11 cellular contexts compared by ENCODE assay signal in the genomic region with DNA sequence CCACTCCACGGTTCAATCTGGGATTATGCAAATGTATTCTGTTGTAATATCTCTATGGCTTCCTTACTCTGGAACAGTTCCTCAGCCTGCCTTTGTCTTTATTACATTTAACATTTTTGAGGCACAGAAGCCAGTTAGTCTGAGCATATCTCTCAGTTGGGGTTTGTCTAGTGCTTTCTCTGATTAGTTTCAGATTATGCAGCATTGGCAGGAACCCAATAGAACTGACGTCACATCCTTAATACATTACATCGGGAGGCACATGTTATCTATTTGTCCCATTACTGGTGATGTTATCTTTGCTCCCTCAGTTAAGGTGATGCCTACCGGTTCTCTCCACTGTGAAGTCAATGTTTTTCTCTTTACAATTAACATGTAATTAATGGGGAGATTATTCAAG.
DNase-seq lines count a peak whose midpoint lies in the region; ATAC-seq and TF ChIP-seq lines count a peak whose summit lies in the region.
"Had no signal": no experiment of that assay in that cellular context is flagged by ENCODE, and none has a peak within 500 bp of the region (broad histone marks: within the 10 kb centered on the region; RNA-seq: fewer than 3 reads in every experiment).

No MANE protein-coding gene starts in this region.

- H3K27me3 ChIP-seq in foreskin keratinocyte, result peaks cover 3% of the 10 kb centered on the region

- TF ChIP-seq CTCF in HEK293 (tag by site-specific recombination; IDR thresholded peaks at IDR 0.05) (no peak), cardiac fibroblast (IDR thresholded peaks at IDR 0.05; ENCODE audit: low read depth, low read length) (no peak), foreskin keratinocyte (conservative IDR thresholded peaks at IDR 0.05) (no peak)

- H3K27ac ChIP-seq in HEK293 (ENCODE audit: extremely low read depth, low read depth, low read length), result no peak overlapping the region
- H3K27ac ChIP-seq in foreskin keratinocyte, result no peak overlapping the region
- H3K27ac ChIP-seq: tibial artery had no signal

- CTCF ChIA-PET in HEK293 (lab: Yijun Ruan, JAX), result interaction anchor here (1.3 to 2.2 kb wide), 3 partner anchors 11 to 45 kb away, joined by 5 to 10 read pairs (median 7); no protein-coding TSS in a partner anchor

- no peak for ATAC-seq in GM21360 (IDR thresholded peaks at IDR 0.05; ENCODE audit: unreplicated experiment)
- no peak for ATAC-seq in GM21717 (IDR thresholded peaks at IDR 0.05; ENCODE audit: unreplicated experiment)
- no peak for ATAC-seq in foreskin keratinocyte

- H3K4me3 ChIP-seq in HEK293 (ENCODE audit: low read depth, low read length), result no peak overlapping the region
- H3K4me3 ChIP-seq in cardiac fibroblast (replicated peaks in 1 of 2; ENCODE audit: low read depth in 2 of 2, low read length in 2 of 2), result no peak overlapping the region
- H3K4me3 ChIP-seq: tibial artery had no signal

- POLR2A ChIA-PET in HEK293 (lab: Yijun Ruan, JAX), result no interaction called here

- DNase-seq in NCI-H69 (lab: John Stamatoyannopoulos, UW) (peak; percentile 24), cardiac fibroblast (ENCODE audit: low read depth in 2 of 2) (peak; percentile 32 to 42), myocyte (ENCODE audit: low read depth) (peak; percentile 24), foreskin keratinocyte (no peak)
- DNase-seq: amygdala; effector CD4-positive, alpha-beta T cell; stimulated activated CD4-positive, alpha-beta T cell treated with anti-CD3 and anti-CD28 coated beads, Interleukin-12 subunit alpha, Interleukin-12 subunit beta, amount 100 ng/mL, for 4 hours; tibial artery had no signal

- peaks cover 10% of the 10 kb centered on the region; the same call in 1 of the 2 replicates for H3K4me1 ChIP-seq in HEK293 (ENCODE audit: control insufficient read depth, insufficient read depth, low read length)
- no peaks in the 10 kb centered on the region for H3K4me1 ChIP-seq in foreskin keratinocyte
- H3K4me1 ChIP-seq: tibial artery had no signal

- no peaks in the 10 kb centered on the region for H3K36me3 ChIP-seq in HEK293 (ENCODE audit: control insufficient read depth in 2 of 2, insufficient read depth in 1 of 2, low read length in 2 of 2)
- H3K36me3 ChIP-seq: tibial artery had no signal

- no peaks in the 10 kb centered on the region for H3K9me3 ChIP-seq in HEK293 (ENCODE audit: control insufficient read depth, insufficient read depth, low read depth, low read length)
- H3K9me3 ChIP-seq: tibial artery had no signal

TF ChIP-seq in HEK293, 187 proteins besides CTCF, POLR2A, EP300 and RAD21:
- peak; percentile 83 for TF ChIP-seq ZBTB21 (tag by site-specific recombination; IDR thresholded peaks at IDR 0.05)
- TF ChIP-seq ZBTB8A (tag by site-specific recombination; IDR thresholded peaks at IDR 0.05), result no peak
- TF ChIP-seq ZNF629 (tag by site-specific recombination; IDR thresholded peaks at IDR 0.05), result peak; percentile 88
- TF ChIP-seq ZNF169 (tag by site-specific recombination; IDR thresholded peaks at IDR 0.05), result no peak
- no peak for TF ChIP-seq ZNF473 (tag by site-specific recombination; IDR thresholded peaks at IDR 0.05)
- TF ChIP-seq, protein P1, sequence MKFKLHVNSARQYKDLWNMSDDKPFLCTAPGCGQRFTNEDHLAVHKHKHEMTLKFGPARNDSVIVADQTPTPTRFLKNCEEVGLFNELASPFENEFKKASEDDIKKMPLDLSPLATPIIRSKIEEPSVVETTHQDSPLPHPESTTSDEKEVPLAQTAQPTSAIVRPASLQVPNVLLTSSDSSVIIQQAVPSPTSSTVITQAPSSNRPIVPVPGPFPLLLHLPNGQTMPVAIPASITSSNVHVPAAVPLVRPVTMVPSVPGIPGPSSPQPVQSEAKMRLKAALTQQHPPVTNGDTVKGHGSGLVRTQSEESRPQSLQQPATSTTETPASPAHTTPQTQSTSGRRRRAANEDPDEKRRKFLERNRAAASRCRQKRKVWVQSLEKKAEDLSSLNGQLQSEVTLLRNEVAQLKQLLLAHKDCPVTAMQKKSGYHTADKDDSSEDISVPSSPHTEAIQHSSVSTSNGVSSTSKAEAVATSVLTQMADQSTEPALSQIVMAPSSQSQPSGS (tag by site-specific recombination; IDR thresholded peaks at IDR 0.05; ENCODE audit: low read depth), result peak; percentile 90
- no peak for TF ChIP-seq ZNF843 (tag by site-specific recombination; IDR thresholded peaks at IDR 0.05)
- no peak for TF ChIP-seq ZNF138 (tag by site-specific recombination; IDR thresholded peaks at IDR 0.05; ENCODE audit: borderline replicate concordance)
- TF ChIP-seq ZNF366 (tag by site-specific recombination; conservative IDR thresholded peaks at IDR 0.05), result 0 out of 2 replicates have a peak, but pooled peaks have one; percentile 48
- TF ChIP-seq ZNF239 (tag by site-specific recombination; IDR thresholded peaks at IDR 0.05), result no peak
- TF ChIP-seq SP7 (tag by site-specific recombination; IDR thresholded peaks at IDR 0.05), result 0 out of 2 replicates have a peak, but pooled peaks have one; percentile 12
- no peak for TF ChIP-seq ZBTB48 (tag by site-specific recombination; IDR thresholded peaks at IDR 0.05)
- TF ChIP-seq, protein P2, sequence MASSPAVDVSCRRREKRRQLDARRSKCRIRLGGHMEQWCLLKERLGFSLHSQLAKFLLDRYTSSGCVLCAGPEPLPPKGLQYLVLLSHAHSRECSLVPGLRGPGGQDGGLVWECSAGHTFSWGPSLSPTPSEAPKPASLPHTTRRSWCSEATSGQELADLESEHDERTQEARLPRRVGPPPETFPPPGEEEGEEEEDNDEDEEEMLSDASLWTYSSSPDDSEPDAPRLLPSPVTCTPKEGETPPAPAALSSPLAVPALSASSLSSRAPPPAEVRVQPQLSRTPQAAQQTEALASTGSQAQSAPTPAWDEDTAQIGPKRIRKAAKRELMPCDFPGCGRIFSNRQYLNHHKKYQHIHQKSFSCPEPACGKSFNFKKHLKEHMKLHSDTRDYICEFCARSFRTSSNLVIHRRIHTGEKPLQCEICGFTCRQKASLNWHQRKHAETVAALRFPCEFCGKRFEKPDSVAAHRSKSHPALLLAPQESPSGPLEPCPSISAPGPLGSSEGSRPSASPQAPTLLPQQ (tag by site-specific recombination; IDR thresholded peaks at IDR 0.05), result 0 out of 2 replicates have a peak, but pooled peaks have one; percentile 32
- 0 out of 2 replicates have a peak, but pooled peaks have one; percentile 48 for TF ChIP-seq ZEB2 (tag by site-specific recombination; IDR thresholded peaks at IDR 0.05)
- peak; percentile 44; the same call in 1 of the 2 replicates for TF ChIP-seq ZNF660 (tag by site-specific recombination; IDR thresholded peaks at IDR 0.05)
- peak; percentile 79 for TF ChIP-seq OSR2 (tag by site-specific recombination; IDR thresholded peaks at IDR 0.05)
- TF ChIP-seq ZNF10 (tag by site-specific recombination; IDR thresholded peaks at IDR 0.05), result peak; percentile 63; the same call in 1 of the 2 replicates
- peak; percentile 55; the same call in 1 of the 2 replicates for TF ChIP-seq ZBTB17 (tag by site-specific recombination; IDR thresholded peaks at IDR 0.05)
- TF ChIP-seq, protein P3, sequence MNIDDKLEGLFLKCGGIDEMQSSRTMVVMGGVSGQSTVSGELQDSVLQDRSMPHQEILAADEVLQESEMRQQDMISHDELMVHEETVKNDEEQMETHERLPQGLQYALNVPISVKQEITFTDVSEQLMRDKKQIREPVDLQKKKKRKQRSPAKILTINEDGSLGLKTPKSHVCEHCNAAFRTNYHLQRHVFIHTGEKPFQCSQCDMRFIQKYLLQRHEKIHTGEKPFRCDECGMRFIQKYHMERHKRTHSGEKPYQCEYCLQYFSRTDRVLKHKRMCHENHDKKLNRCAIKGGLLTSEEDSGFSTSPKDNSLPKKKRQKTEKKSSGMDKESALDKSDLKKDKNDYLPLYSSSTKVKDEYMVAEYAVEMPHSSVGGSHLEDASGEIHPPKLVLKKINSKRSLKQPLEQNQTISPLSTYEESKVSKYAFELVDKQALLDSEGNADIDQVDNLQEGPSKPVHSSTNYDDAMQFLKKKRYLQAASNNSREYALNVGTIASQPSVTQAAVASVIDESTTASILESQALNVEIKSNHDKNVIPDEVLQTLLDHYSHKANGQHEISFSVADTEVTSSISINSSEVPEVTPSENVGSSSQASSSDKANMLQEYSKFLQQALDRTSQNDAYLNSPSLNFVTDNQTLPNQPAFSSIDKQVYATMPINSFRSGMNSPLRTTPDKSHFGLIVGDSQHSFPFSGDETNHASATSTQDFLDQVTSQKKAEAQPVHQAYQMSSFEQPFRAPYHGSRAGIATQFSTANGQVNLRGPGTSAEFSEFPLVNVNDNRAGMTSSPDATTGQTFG (tag by site-specific recombination; IDR thresholded peaks at IDR 0.05; ENCODE audit: borderline replicate concordance), result no peak

Comparison
In these comparisons a context has a peak if more than half of its experiments do, and no peak if none do; other contexts are left out.
1. DNase-seq: peak in NCI-H69 (single experiment), cardiac fibroblast (2 of 2) and myocyte (single experiment); none in foreskin keratinocyte (0 of 2).